ENCODE assay signal across 18 cellular contexts in the genomic region with DNA sequence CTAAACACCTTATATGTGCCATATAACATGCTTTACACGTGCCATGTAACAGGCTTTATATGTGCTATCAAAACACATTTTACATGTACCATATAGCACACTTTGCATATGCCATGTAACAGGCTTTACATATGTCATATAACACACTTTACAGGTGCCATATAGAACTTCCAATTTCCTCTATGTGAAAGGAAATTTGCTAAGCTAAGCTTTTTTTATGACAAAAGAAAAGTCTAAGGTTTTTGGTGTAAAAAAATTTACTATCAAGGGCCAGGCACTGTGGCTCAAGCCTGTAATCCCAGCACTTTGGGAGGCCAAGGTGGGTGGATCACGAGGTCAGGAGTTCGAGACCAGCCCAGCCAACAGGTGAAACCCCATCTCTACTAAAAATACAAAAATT.
DNase-seq lines count a peak whose midpoint lies in the region; ATAC-seq, FAIRE-seq and TF ChIP-seq lines count a peak whose summit lies in the region.
"Had no signal": no experiment of that assay in that cellular context is flagged by ENCODE, and none has a peak within 500 bp of the region (broad histone marks: within the 10 kb centered on the region; RNA-seq: fewer than 3 reads in every experiment).

No MANE protein-coding gene starts in this region.

- H2AK9ac ChIP-seq in IMR-90 (replicated peaks; ENCODE audit: low read depth, low read length, poor library complexity), result no peak overlapping the region

- no peak overlapping the region for H4K5ac ChIP-seq in IMR-90 (ENCODE audit: low read depth, low read length)

- TF ChIP-seq CTCF in A549 (IDR thresholded peaks at IDR 0.05) (no peak), IMR-90 (conservative IDR thresholded peaks at IDR 0.05; ENCODE audit: low read depth, low read length) (no peak), K562 (IDR thresholded peaks at IDR 0.05 in 2 of 3, conservative IDR thresholded peaks at IDR 0.05 in 1 of 3; ENCODE audit: insufficient read depth in 2 of 3, low read depth in 1 of 3, low read length in 3 of 3) (no peak), gastroesophageal sphincter (IDR thresholded peaks at IDR 0.05) (no peak)

- no peak overlapping the region for H2BK20ac ChIP-seq in IMR-90 (ENCODE audit: low read depth, low read length)

- no peak overlapping the region for H3K23ac ChIP-seq in IMR-90 (ENCODE audit: low read depth, low read length)

- H4K20me1 ChIP-seq in IMR-90 (ENCODE audit: insufficient read depth, low read length) (no peaks in the 10 kb centered on the region), K562 (replicated peaks; ENCODE audit: control insufficient read depth, insufficient read depth, low read length) (no peaks in the 10 kb centered on the region)
- H4K20me1 ChIP-seq: BLaER1 treated with 17β-estradiol and CSF1 and Interleukin-3, amounts not matched to agents 10 nM and 100 nM had no signal

- H2BK5ac ChIP-seq in IMR-90 (ENCODE audit: low read depth, low read length, poor library complexity, severe bottlenecking), result no peak overlapping the region

- POLR2A ChIA-PET in A549 (lab: Yijun Ruan, JAX) (no interaction called here), IMR-90 (lab: Charles Lee; ENCODE audit: unreplicated experiment) (no interaction called here), K562 (lab: Yijun Ruan, JAX) (no interaction called here)

- dilution Hi-C loops in IMR-90 (cut with HindIII; ENCODE audit: low sequenced_read_pairs, unreplicated experiment), result no loop called here

- H3K14ac ChIP-seq in IMR-90 (replicated peaks; ENCODE audit: low read depth, low read length), result no peak overlapping the region

- no peaks in the 10 kb centered on the region for H3K27me3 ChIP-seq in IMR-90 (ENCODE audit: control insufficient read depth, insufficient read depth, low read length)
- H3K27me3 ChIP-seq in K562 (ENCODE audit: control insufficient read depth in 2 of 2, insufficient read depth in 2 of 2, low read length in 2 of 2), result no peaks in the 10 kb centered on the region
- peaks cover 5% of the 10 kb centered on the region for H3K27me3 ChIP-seq in gastroesophageal sphincter
- H3K27me3 ChIP-seq: BLaER1 treated with 17β-estradiol and CSF1 and Interleukin-3, amounts not matched to agents 10 nM and 100 nM had no signal

- H3K4me3 ChIP-seq in A549 (no peak overlapping the region), IMR-90 (ENCODE audit: insufficient read depth, low read depth, low read length) (no peak overlapping the region), K562 (no peak overlapping the region), gastroesophageal sphincter (no peak overlapping the region)
- H3K4me3 ChIP-seq: BLaER1 treated with 17β-estradiol and CSF1 and Interleukin-3, amounts not matched to agents 10 nM and 100 nM had no signal

- no peak overlapping the region for H3K18ac ChIP-seq in IMR-90 (ENCODE audit: low read depth, low read length)

- intact Hi-C loops in IMR-90 (cut with micrococcal nuclease) (no loop called here), K562 (cut with micrococcal nuclease) (no loop called here)

- no peak overlapping the region for H3K4me2 ChIP-seq in A549
- H3K4me2 ChIP-seq in IMR-90 (ENCODE audit: low read depth, low read length), result no peak overlapping the region
- no peak overlapping the region for H3K4me2 ChIP-seq in K562 (ENCODE audit: insufficient read depth, low read length)
- H3K4me2 ChIP-seq: BLaER1 treated with 17β-estradiol and CSF1 and Interleukin-3, amounts not matched to agents 10 nM and 100 nM had no signal

- TF ChIP-seq EP300 in A549 (IDR thresholded peaks at IDR 0.05) (no peak), K562 (IDR thresholded peaks at IDR 0.05; ENCODE audit: low read length) (no peak), gastroesophageal sphincter (IDR thresholded peaks at IDR 0.05) (no peak)

- H3K36me3 ChIP-seq in IMR-90 (ENCODE audit: control insufficient read depth, insufficient read depth, low read length), result no peaks in the 10 kb centered on the region
- no peaks in the 10 kb centered on the region for H3K36me3 ChIP-seq in K562 (ENCODE audit: control insufficient read depth, insufficient read depth, low read length)
- H3K36me3 ChIP-seq in gastroesophageal sphincter, result no peaks in the 10 kb centered on the region
- H3K36me3 ChIP-seq: BLaER1 treated with 17β-estradiol and CSF1 and Interleukin-3, amounts not matched to agents 10 nM and 100 nM had no signal

- DNase-seq in A549 (ENCODE audit: low read depth in 1 of 2, low spot score in 1 of 2) (no peak), IMR-90 (no peak), K562 (ENCODE audit: extremely low read depth in 1 of 4, low spot score in 3 of 4) (no peak), superior temporal gyrus (ENCODE audit: extremely low spot score) (no peak)
- DNase-seq: 8988T; AML-193; Caco-2; Calu3; CD4-positive, alpha-beta T cell; CD8-positive, alpha-beta T cell; DMS79 treated with DMSO at 0.1 percent for 48 hours; GF-D8 had no signal

- TF ChIP-seq RAD21 in A549 (conservative IDR thresholded peaks at IDR 0.05 in 1 of 2, IDR thresholded peaks at IDR 0.05 in 1 of 2) (no peak), IMR-90 (IDR thresholded peaks at IDR 0.05; ENCODE audit: low read length) (no peak), K562 (CRISPR knock-in tag; conservative IDR thresholded peaks at IDR 0.05 in 1 of 2, IDR thresholded peaks at IDR 0.05 in 1 of 2) (no peak)

- no peak overlapping the region for H3K56ac ChIP-seq in IMR-90 (ENCODE audit: extremely low read depth, insufficient read depth, low read length)

- BruUV-seq in IMR-90 (replicated peaks; lab: Mats Ljungman, UMichigan) (no TSS peak), K562 (replicated peaks; lab: Mats Ljungman, UMichigan) (no TSS peak)

- TF ChIP-seq POLR2A in A549 (IDR thresholded peaks at IDR 0.05; ENCODE audit: low read length), result no peak
- no peak for TF ChIP-seq POLR2A in IMR-90 (IDR thresholded peaks at IDR 0.05; ENCODE audit: low read depth, low read length)
- no peak for TF ChIP-seq POLR2A in K562 (conservative IDR thresholded peaks at IDR 0.05)
- no peak for TF ChIP-seq POLR2A in gastroesophageal sphincter (IDR thresholded peaks at IDR 0.05)

- H4K91ac ChIP-seq in IMR-90 (ENCODE audit: insufficient read depth, low read depth, low read length), result no peak overlapping the region

- H3K79me2 ChIP-seq in K562 (ENCODE audit: control insufficient read depth, insufficient read depth, low read length), result no peaks in the 10 kb centered on the region

- WGBS in A549 (ENCODE audit: missing lambda C conversion rate), result 9% methylated on average over 2 of the region's 3 CpGs
- WGBS in IMR-90 (ENCODE audit: extremely low coverage in 2 of 2, insufficient read length in 1 of 2), 2 experiments, result 50% methylated on average over 1 of the region's 3 CpGs; no CpG with 5 or more reads in 1 of the 2 experiments
- WGBS in K562 (ENCODE audit: insufficient coverage, low coverage, missing lambda C conversion rate), result 0% methylated on average over 3 of the region's 3 CpGs
- 68 to 73% methylated on average over 2 of the region's 3 CpGs for WGBS in gastroesophageal sphincter (ENCODE audit: low coverage in 1 of 2), 2 donors

- H4K8ac ChIP-seq in IMR-90 (ENCODE audit: low read depth in 2 of 2, low read length in 2 of 2), result no peak overlapping the region

- H3K27ac ChIP-seq in A549, result no peak overlapping the region
- H3K27ac ChIP-seq in IMR-90 (ENCODE audit: insufficient read depth, low read length), result no peak overlapping the region
- H3K27ac ChIP-seq in K562 (ENCODE audit: extremely low read depth, low read depth, low read length), result no peak overlapping the region
- H3K27ac ChIP-seq in gastroesophageal sphincter, result no peak overlapping the region
- H3K27ac ChIP-seq: BLaER1 treated with 17β-estradiol and CSF1 and Interleukin-3, amounts not matched to agents 10 nM and 100 nM; C4-2B had no signal

- no peak for FAIRE-seq in A549 (lab: Jason Lieb, UNC)
- no peak for FAIRE-seq in K562 (lab: Jason Lieb, UNC)
- FAIRE-seq: A204.1, G401.6, GM12891 had no signal

- H3K9me1 ChIP-seq in IMR-90 (ENCODE audit: insufficient read depth, low read length) (no peaks in the 10 kb centered on the region), K562 (ENCODE audit: control insufficient read depth, insufficient read depth, low read length) (no peaks in the 10 kb centered on the region)

- ATAC-seq in A549 (no peak), IMR-90 (ENCODE audit: low read depth) (no peak), K562 (no peak), gastroesophageal sphincter (no peak)
- ATAC-seq: CD8-positive, alpha-beta T cell had no signal

- H3K4ac ChIP-seq in IMR-90 (ENCODE audit: low read depth, low read length), result no peak overlapping the region

- no peak overlapping the region for H2AK5ac ChIP-seq in IMR-90 (ENCODE audit: low read depth, low read length)

- H3K9ac ChIP-seq in IMR-90 (ENCODE audit: low read depth, low read length) (no peak overlapping the region), K562 (ENCODE audit: insufficient read depth in 1 of 2, low read depth in 2 of 2, low read length in 2 of 2) (no peak overlapping the region)
- H3K9ac ChIP-seq: BLaER1 treated with 17β-estradiol and CSF1 and Interleukin-3, amounts not matched to agents 10 nM and 100 nM had no signal

- H3K79me1 ChIP-seq in IMR-90 (ENCODE audit: low read depth in 1 of 2, low read length in 2 of 2), result no peaks in the 10 kb centered on the region

- in situ Hi-C loops in IMR-90 (cut with MboI; ENCODE audit: low sequenced_read_pairs) (no loop called here), K562 (cut with MboI) (loop anchor here (25.0 kb wide), 2 partner anchors 948 to 1827 kb away; no protein-coding TSS in a partner anchor)

- H3K9me3 ChIP-seq in A549 (no peaks in the 10 kb centered on the region), IMR-90 (ENCODE audit: control insufficient read depth, insufficient read depth, low read length) (no peaks in the 10 kb centered on the region; the same call in 1 of the 2 replicates), K562 (replicated peaks; ENCODE audit: control insufficient read depth, insufficient read depth, low read depth, low read length) (no peaks in the 10 kb centered on the region), gastroesophageal sphincter (no peaks in the 10 kb centered on the region)
- H3K9me3 ChIP-seq: BLaER1 treated with 17β-estradiol and CSF1 and Interleukin-3, amounts not matched to agents 10 nM and 100 nM; Caco-2 had no signal

- no peak overlapping the region for H2BK120ac ChIP-seq in IMR-90 (ENCODE audit: low read depth, low read length)

- no peak overlapping the region for H2AFZ ChIP-seq in IMR-90 (replicated peaks; ENCODE audit: low read length, poor library complexity)
- no peak overlapping the region for H2AFZ ChIP-seq in K562 (ENCODE audit: low read depth, low read length)

- no peak overlapping the region for H2BK15ac ChIP-seq in IMR-90 (ENCODE audit: low read depth, low read length)

- CTCF ChIA-PET in A549 (lab: Yijun Ruan, JAX) (interaction anchor here (4.7 kb wide), 1 partner anchor 953 kb away, joined by 40 read pairs; no protein-coding TSS in a partner anchor), IMR-90 (lab: Yijun Ruan, JAX) (no interaction called here), K562 (lab: Yijun Ruan, JAX; ENCODE audit: low intra/inter-chr PET ratio) (no interaction called here)

- H3K4me1 ChIP-seq in A549, result no peaks in the 10 kb centered on the region
- H3K4me1 ChIP-seq in IMR-90 (ENCODE audit: control insufficient read depth, insufficient read depth, low read length), result no peaks in the 10 kb centered on the region
- no peaks in the 10 kb centered on the region for H3K4me1 ChIP-seq in K562 (replicated peaks in 1 of 2; ENCODE audit: control insufficient read depth in 2 of 2, insufficient read depth in 2 of 2, low read length in 2 of 2)
- no peaks in the 10 kb centered on the region for H3K4me1 ChIP-seq in gastroesophageal sphincter
- H3K4me1 ChIP-seq: Caco-2 had no signal
